22 cellular contexts compared by ENCODE assay signal in genomic region chr1:42735056-42735455, GRCh38. TPM values are rescaled to one million over a fixed set of nuclear protein-coding genes. Genes with fewer than 3 reads are reported as not detected.
"Had no signal": no experiment of that assay in that cellular context is flagged by ENCODE, and none has a peak within 500 bp of the region (broad histone marks: within the 10 kb centered on the region; RNA-seq: fewer than 3 reads in every experiment).

No MANE protein-coding gene starts in this region.

- H3K4me3 ChIP-seq: Peyer's patch, SJSA1 had no signal

- H3K27me3 ChIP-seq: Peyer's patch, SJSA1 had no signal

- ATAC-seq: activated CD8-positive, alpha-beta memory T cell treated with anti-CD3 and anti-CD28 coated beads, Interleukin-2, amount 10 ng/mL, durations not matched to agents 7 days and 5 days; T-cell had no signal

- H3K4me1 ChIP-seq: SJSA1 had no signal

- DNase-seq: activated B cell treated with CpG ODN at 0.5 μM for 24 hours; activated CD4-positive, alpha-beta T cell treated with anti-CD3 and anti-CD28 coated beads for 1 hour; activated CD4-positive, alpha-beta T cell treated with anti-CD3 and anti-CD28 coated beads, Interleukin-2, amount 10 ng/mL, durations not matched to agents 24 days and 14 days; activated CD4-positive, alpha-beta T cell treated with anti-CD3 and anti-CD28 coated beads, Interleukin-2, amount 50 U/mL, for 48 hours; activated CD8-positive, alpha-beta memory T cell treated with anti-CD3 and anti-CD28 coated beads, Interleukin-2, amount 10 ng/mL, durations not matched to agents 7 days and 5 days; activated gamma-delta T cell; activated naive CD4-positive, alpha-beta T cell treated with anti-CD3 and anti-CD28 coated beads for 36 hours; activated T-cell treated with anti-CD3 and anti-CD28 coated beads, Interleukin-2, amount 50 U/mL, for 24 hours; amygdala; MM.1S; NCI-H1105; NCI-H2029 treated with DMSO at 0.1 percent for 48 hours; NCI-H510A treated with DMSO at 0.1 percent for 48 hours; SHP77; T-cell; T-helper 2 cell; T1000 had no signal

- H3K27ac ChIP-seq: Peyer's patch, SJSA1 had no signal

- H3K9me3 ChIP-seq: Peyer's patch, SJSA1 had no signal

- FAIRE-seq: astrocyte, TTC549 had no signal

- H3K36me3 ChIP-seq: Peyer's patch, SJSA1 had no signal

RNA-seq across cellular contexts. Expression of gene CLDN19, which starts 5.0 kb away (rescaled TPM):
- total RNA-seq: activated B cell treated with CpG ODN at 0.5 μM for 24 hours; activated CD4-positive, alpha-beta T cell treated with anti-CD3 and anti-CD28 coated beads, Interleukin-2, amount 10 ng/mL, durations not matched to agents 24 days and 14 days; activated CD8-positive, alpha-beta memory T cell treated with anti-CD3 and anti-CD28 coated beads, Interleukin-2, amount 10 ng/mL, durations not matched to agents 7 days and 5 days; activated naive CD4-positive, alpha-beta T cell treated with anti-CD3 and anti-CD28 coated beads for 36 hours; activated T-helper 1 cell treated with anti-CD3 and anti-CD28 coated beads, Interleukin-12 subunit alpha, Interleukin-12 subunit beta, Interleukin-2, Interleukin-4 antibody, amounts not matched to agents 30 ng/mL and 10 ng/mL and 1 ng/mL, durations not matched to agents 14 hours and 24 hours and 36 hours; Peyer's patch; SJSA1 had no signal

RNA-seq across cellular contexts. Expression of gene TMEM269, which starts 49.7 kb away (rescaled TPM):
- total RNA-seq: activated CD4-positive, alpha-beta T cell treated with anti-CD3 and anti-CD28 coated beads, Interleukin-2, amount 10 ng/mL, durations not matched to agents 24 days and 14 days; Peyer's patch; SJSA1 had no signal
